13 cellular contexts compared by ENCODE assay signal in the genomic region with DNA sequence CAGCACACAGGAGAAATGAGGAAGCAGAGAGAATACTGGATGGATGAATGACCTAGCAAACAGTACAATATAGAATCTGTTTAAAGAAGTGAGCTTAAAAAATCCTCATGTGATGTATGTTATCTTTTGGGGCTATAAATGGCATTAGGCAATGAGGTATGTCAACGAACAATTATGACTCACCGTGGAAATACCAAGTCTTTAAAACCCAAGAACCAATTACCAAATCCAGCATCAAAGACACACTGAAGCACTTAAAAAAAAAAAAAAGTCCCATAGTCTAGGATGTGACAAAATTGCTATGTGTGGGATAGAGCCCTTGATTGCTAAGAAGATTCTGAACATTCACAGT. TPM values are rescaled to one million over a fixed set of nuclear protein-coding genes. Genes with fewer than 3 reads are reported as not detected.
DNase-seq lines count a peak whose midpoint lies in the region; ATAC-seq and TF ChIP-seq lines count a peak whose summit lies in the region.
"Had no signal": no experiment of that assay in that cellular context is flagged by ENCODE, and none has a peak within 500 bp of the region (broad histone marks: within the 10 kb centered on the region; RNA-seq: fewer than 3 reads in every experiment).

No MANE protein-coding gene starts in this region.

- DNase-seq in activated naive CD4-positive, alpha-beta T cell treated with anti-CD3 and anti-CD28 coated beads, Interleukin-2, amount 10 ng/mL, durations not matched to agents 7 days and 5 days = no peak
- peak; percentile 63 for DNase-seq in NB4 (ENCODE audit: low read depth)
- no peak for DNase-seq in esophagus squamous epithelium (lab: John Stamatoyannopoulos, UW)
- no peak for DNase-seq in heart left ventricle
- DNase-seq in ureter (ENCODE audit: low spot score) = no peak
- no peak for DNase-seq in GDM1 (lab: John Stamatoyannopoulos, UW)
- DNase-seq: activated CD4-positive, alpha-beta memory T cell treated with anti-CD3 and anti-CD28 coated beads, Interleukin-2, amount 10 ng/mL, durations not matched to agents 7 days and 5 days; effector CD4-positive, alpha-beta T cell; NCI-H510A; SK-N-SH had no signal

- intact Hi-C loops in esophagus squamous epithelium (cut with DNase I) (no loop called here), heart left ventricle (cut with DNase I) (no loop called here)

- peak overlapping the region; percentile 16 for H3K4me3 Mint-ChIP-seq in activated naive CD4-positive, alpha-beta T cell treated with anti-CD3 and anti-CD28 coated beads, Interleukin-2, amount 50 U/mL, for 24 hours
- no peak overlapping the region for H3K4me3 Mint-ChIP-seq in activated naive CD4-positive, alpha-beta T cell treated with anti-CD3 and anti-CD28 coated beads, Interleukin-2, amount 10 ng/mL, durations not matched to agents 7 days and 5 days
- H3K4me3 Mint-ChIP-seq: activated CD4-positive, alpha-beta memory T cell treated with anti-CD3 and anti-CD28 coated beads, Interleukin-2, amount 10 ng/mL, durations not matched to agents 7 days and 5 days had no signal

- H3K27ac Mint-ChIP-seq in activated naive CD4-positive, alpha-beta T cell treated with anti-CD3 and anti-CD28 coated beads, Interleukin-2, amount 50 U/mL, for 24 hours = peak overlapping the region; percentile 89
- H3K27ac Mint-ChIP-seq in activated naive CD4-positive, alpha-beta T cell treated with anti-CD3 and anti-CD28 coated beads, Interleukin-2, amount 10 ng/mL, durations not matched to agents 7 days and 5 days = no peak overlapping the region
- H3K27ac Mint-ChIP-seq: activated CD4-positive, alpha-beta memory T cell treated with anti-CD3 and anti-CD28 coated beads, Interleukin-2, amount 10 ng/mL, durations not matched to agents 7 days and 5 days had no signal

- H3K27ac ChIP-seq in angular gyrus (ENCODE audit: low read depth, low read length) (peak overlapping the region; percentile 80), esophagus squamous epithelium (no peak overlapping the region), heart left ventricle (no peak overlapping the region)

- CTCF ChIA-PET in activated naive CD4-positive, alpha-beta T cell treated with anti-CD3 and anti-CD28 coated beads, Interleukin-2, amount 10 ng/mL, durations not matched to agents 7 days and 5 days (lab: Charles Lee) = interaction anchor here (0.7 to 1.4 kb wide), 4 partner anchors 10 to 176 kb away, joined by 3 to 4 read pairs (median 3); a partner anchor contains a TSS

- H3K4me3 ChIP-seq in NB4 (ENCODE audit: low read depth, low read length) (no peak overlapping the region), esophagus squamous epithelium (no peak overlapping the region), heart left ventricle (no peak overlapping the region)
- H3K4me3 ChIP-seq: smooth muscle cell had no signal

- H3K36me3 ChIP-seq in esophagus squamous epithelium (no peaks in the 10 kb centered on the region), heart left ventricle (no peaks in the 10 kb centered on the region)

- no peak for ATAC-seq in heart left ventricle

- H3K4me1 ChIP-seq in esophagus squamous epithelium (no peaks in the 10 kb centered on the region), heart left ventricle (peaks cover 0 to 4% (median 0%) of the 10 kb centered on the region in 12 donors)

- 12 to 14% methylated on average over 2 of the region's 2 CpGs for WGBS in esophagus squamous epithelium, 2 donors
- WGBS in heart left ventricle, 4 donors = 46 to 56% (median 52%) methylated on average over 2 of the region's 2 CpGs

- H3K9me3 ChIP-seq in esophagus squamous epithelium (no peaks in the 10 kb centered on the region), heart left ventricle (no peaks in the 10 kb centered on the region)
- H3K9me3 ChIP-seq: SK-N-SH had no signal

- H3K4me1 Mint-ChIP-seq in activated naive CD4-positive, alpha-beta T cell treated with anti-CD3 and anti-CD28 coated beads, Interleukin-2, amount 50 U/mL, for 24 hours = peaks cover 26% of the 10 kb centered on the region
- peaks cover 2% of the 10 kb centered on the region for H3K4me1 Mint-ChIP-seq in activated naive CD4-positive, alpha-beta T cell treated with anti-CD3 and anti-CD28 coated beads, Interleukin-2, amount 10 ng/mL, durations not matched to agents 7 days and 5 days

- H3K27me3 ChIP-seq in esophagus squamous epithelium (no peaks in the 10 kb centered on the region), heart left ventricle (no peaks in the 10 kb centered on the region)

- peaks cover 2% of the 10 kb centered on the region for H3K36me3 Mint-ChIP-seq in activated naive CD4-positive, alpha-beta T cell treated with anti-CD3 and anti-CD28 coated beads, Interleukin-2, amount 50 U/mL, for 24 hours
- H3K36me3 Mint-ChIP-seq in activated naive CD4-positive, alpha-beta T cell treated with anti-CD3 and anti-CD28 coated beads, Interleukin-2, amount 10 ng/mL, durations not matched to agents 7 days and 5 days = no peaks in the 10 kb centered on the region

- no peak for TF ChIP-seq CTCF in NB4 (IDR thresholded peaks at IDR 0.05; ENCODE audit: low read depth, low read length)
- no peak for TF ChIP-seq CTCF in esophagus squamous epithelium (IDR thresholded peaks at IDR 0.05)
- no peak for TF ChIP-seq CTCF in heart left ventricle (IDR thresholded peaks at IDR 0.05)

- no peak for TF ChIP-seq POLR2A in NB4 (IDR thresholded peaks at IDR 0.05; ENCODE audit: extremely low read depth, insufficient read length)
- TF ChIP-seq POLR2A in esophagus squamous epithelium (IDR thresholded peaks at IDR 0.05) = no peak
- no peak for TF ChIP-seq POLR2A in heart left ventricle (IDR thresholded peaks at IDR 0.05)

- no peaks in the 10 kb centered on the region for H3K27me3 Mint-ChIP-seq in activated naive CD4-positive, alpha-beta T cell treated with anti-CD3 and anti-CD28 coated beads, Interleukin-2, amount 50 U/mL, for 24 hours
- H3K27me3 Mint-ChIP-seq in activated naive CD4-positive, alpha-beta T cell treated with anti-CD3 and anti-CD28 coated beads, Interleukin-2, amount 10 ng/mL, durations not matched to agents 7 days and 5 days = no peaks in the 10 kb centered on the region
- H3K27me3 Mint-ChIP-seq: activated CD4-positive, alpha-beta memory T cell treated with anti-CD3 and anti-CD28 coated beads, Interleukin-2, amount 10 ng/mL, durations not matched to agents 7 days and 5 days had no signal

- H3K9me3 Mint-ChIP-seq in activated naive CD4-positive, alpha-beta T cell treated with anti-CD3 and anti-CD28 coated beads, Interleukin-2, amount 50 U/mL, for 24 hours = no peaks in the 10 kb centered on the region
- H3K9me3 Mint-ChIP-seq in activated naive CD4-positive, alpha-beta T cell treated with anti-CD3 and anti-CD28 coated beads, Interleukin-2, amount 10 ng/mL, durations not matched to agents 7 days and 5 days = no peaks in the 10 kb centered on the region

RNA-seq across cellular contexts. Expression of a gene that starts 36.3 kb away (rescaled TPM):
- total RNA-seq in esophagus squamous epithelium (10 to 100 TPM; 41.7 to 69.2 (median 59.0) TPM), heart left ventricle (100 to 1,000 TPM in 5 of 9 donors, 10 to 100 TPM in 4; 51.8 to 149 (median 105) TPM), ureter (126 TPM)
- 10 to 100 TPM; 24.8 to 41.8 TPM for polyA plus RNA-seq in heart left ventricle
